In genomic region chr22:24427500-24428164, GRCh38 we compare ENCODE assay signal across 8 cellular contexts. TPM values are rescaled to one million over a fixed set of nuclear protein-coding genes. Genes with fewer than 3 reads are reported as not detected.
A peak's percentile ranks its signal among the peaks of the same experiment; 100 is the strongest.
DNase-seq lines count a peak whose midpoint lies in the region; ATAC-seq, FAIRE-seq and TF ChIP-seq lines count a peak whose summit lies in the region.

TSS of gene ADORA2A (plus strand) at chr22:24427599. CDS start at chr22:24433405, 5,806 bp downstream.

- H3K9me3 ChIP-seq in DND-41 (ENCODE audit: insufficient read depth, low read length, severe bottlenecking) (no peaks in the 10 kb centered on the region), adrenal gland (replicated peaks in 1 of 3) (no peaks in the 10 kb centered on the region)

- H3K27me3 ChIP-seq in DND-41 (ENCODE audit: insufficient read depth, low read length, poor library complexity) = no peaks in the 10 kb centered on the region
- peaks cover 2% of the 10 kb centered on the region for H3K27me3 ChIP-seq in rectal smooth muscle tissue (ENCODE audit: control insufficient read depth, insufficient read depth, low read length)
- no peaks in the 10 kb centered on the region for H3K27me3 ChIP-seq in adrenal gland

- 60 to 84% (median 76%) methylated on average over 1 to 22 of the region's 22 CpGs for WGBS in adrenal gland, 4 donors

- H3K4me3 ChIP-seq in DND-41 (ENCODE audit: low read depth in 1 of 2, low read length in 2 of 2) (peak within 1 kb of the TSS in 1 of 2 experiments; percentile 54; a peak in 3 of 4 replicates), rectal smooth muscle tissue (ENCODE audit: low read length) (peak within 1 kb of the TSS; percentile 49), adrenal gland (no peak within 1 kb of the TSS)

- peak within 1 kb of the TSS; percentile 82 for H3K9ac ChIP-seq in DND-41 (ENCODE audit: low read depth, low read length)
- H3K9ac ChIP-seq in rectal smooth muscle tissue (ENCODE audit: low read length) = no peak within 1 kb of the TSS

- H3K4me3 Mint-ChIP-seq in progenitor cell of endocrine pancreas (ENCODE audit: low read depth) = no peak within 1 kb of the TSS

- H3K27me3 Mint-ChIP-seq in progenitor cell of endocrine pancreas = peaks cover 28% of the 10 kb centered on the region

- H3K79me2 ChIP-seq in DND-41 (ENCODE audit: insufficient read depth, low read length) = peaks cover 41% of the 10 kb centered on the region

- no peak for TF ChIP-seq POLR2A in adrenal gland (IDR thresholded peaks at IDR 0.05)

- no peak for FAIRE-seq in HTR-8/SVneo (lab: Jason Lieb, UNC)

- H3K27ac ChIP-seq in DND-41 (ENCODE audit: low read length) = peak within 1 kb of the TSS; percentile 95
- no peak within 1 kb of the TSS for H3K27ac ChIP-seq in rectal smooth muscle tissue (ENCODE audit: low read depth, low read length)
- H3K27ac ChIP-seq in adrenal gland = peak within 1 kb of the TSS in 1 of 5 donors; percentile 21

- no peaks in the 10 kb centered on the region for H4K20me1 ChIP-seq in DND-41 (ENCODE audit: insufficient read depth, low read length)

- TF ChIP-seq CTCF in DND-41 (IDR thresholded peaks at IDR 0.05; ENCODE audit: borderline replicate concordance, extremely low read depth, low read length, poor library complexity, severe bottlenecking) (no peak), adrenal gland (IDR thresholded peaks at IDR 0.05) (no peak), progenitor cell of endocrine pancreas (IDR thresholded peaks at IDR 0.05; ENCODE audit: unreplicated experiment) (no peak)

- H3K4me1 Mint-ChIP-seq in progenitor cell of endocrine pancreas (ENCODE audit: low read depth) = peaks cover 1% of the 10 kb centered on the region

- H3K36me3 ChIP-seq in DND-41 (ENCODE audit: insufficient read depth, low read length) (no peaks in the 10 kb centered on the region), rectal smooth muscle tissue (ENCODE audit: control insufficient read depth, insufficient read depth, low read length) (no peaks in the 10 kb centered on the region), adrenal gland (replicated peaks in 1 of 2) (no peaks in the 10 kb centered on the region)

- H2AFZ ChIP-seq in DND-41 (ENCODE audit: low read depth, low read length) = peak within 1 kb of the TSS; percentile 71

- intact Hi-C loops in adrenal gland (cut with DNase I) = loop anchor here in 1 of 2 donors (5.0 to 10.0 kb wide), 2 partner anchors 75 to 103 kb away; no protein-coding TSS in a partner anchor

- H3K27ac Mint-ChIP-seq in progenitor cell of endocrine pancreas = no peak within 1 kb of the TSS

- H3K4me2 ChIP-seq in DND-41 (ENCODE audit: insufficient read depth, low read length) = peak within 1 kb of the TSS; percentile 71

- ATAC-seq in DND-41 (ENCODE audit: insufficient read depth, low read depth) (peak; percentile 85), GM21717 (IDR thresholded peaks at IDR 0.05; ENCODE audit: unreplicated experiment) (peak; percentile 39)

- no peaks in the 10 kb centered on the region for H3K36me3 Mint-ChIP-seq in progenitor cell of endocrine pancreas (ENCODE audit: insufficient read depth)

- peaks cover 80% of the 10 kb centered on the region for H3K4me1 ChIP-seq in DND-41 (ENCODE audit: insufficient read depth, low read length)
- peaks cover 1% of the 10 kb centered on the region for H3K4me1 ChIP-seq in rectal smooth muscle tissue (ENCODE audit: control insufficient read depth, insufficient read depth, low read length)
- peaks cover 7 to 13% of the 10 kb centered on the region in 2 donors for H3K4me1 ChIP-seq in adrenal gland (replicated peaks in 1 of 2)

- H3K9me3 Mint-ChIP-seq in progenitor cell of endocrine pancreas (ENCODE audit: low read depth) = no peaks in the 10 kb centered on the region

- DNase-seq in DND-41 (peak; percentile 96), RPMI7951 (ENCODE audit: low read depth) (peak; percentile 19), HTR-8/SVneo (ENCODE audit: insufficient read length, low spot score) (no peak), adrenal gland (no peak), progenitor cell of endocrine pancreas (ENCODE audit: low spot score, unreplicated experiment) (no peak)
- peak; percentile 86 for DNase-seq in activated naive CD4-positive, alpha-beta T cell treated with anti-CD3 and anti-CD28 coated beads, Interleukin-2, amount 50 U/mL, for 16 hours

RNA-seq across cellular contexts. Expression of gene ADORA2A, which starts in this region (rescaled TPM):
- total RNA-seq in RPMI7951 (2014; rRNA removed; shearing (Covaris generic)) = 3.7 and 4.2 TPM in 2 replicates
- total RNA-seq in adrenal gland (10 to 100 TPM in 4 of 8 donors, 1 to 10 TPM in 4; 5.1 to 16.4 (median 8.5) TPM), progenitor cell of endocrine pancreas (5.2 and 6.4 TPM in 2 replicates)
- polyA plus RNA-seq in adrenal gland = 1 to 10 TPM; 2.9 to 8.5 (median 3.9) TPM

Comparison
In these comparisons a context has a peak if more than half of its experiments do, and no peak if none do; other contexts are left out.
1. DNase-seq: peak in DND-41 (single experiment), RPMI7951 (single experiment) and activated naive CD4-positive, alpha-beta T cell treated with anti-CD3 and anti-CD28 coated beads, Interleukin-2, amount 50 U/mL, for 16 hours (single experiment); none in HTR-8/SVneo (single experiment), adrenal gland (0 of 7) and progenitor cell of endocrine pancreas (single experiment).